In the genomic region with DNA sequence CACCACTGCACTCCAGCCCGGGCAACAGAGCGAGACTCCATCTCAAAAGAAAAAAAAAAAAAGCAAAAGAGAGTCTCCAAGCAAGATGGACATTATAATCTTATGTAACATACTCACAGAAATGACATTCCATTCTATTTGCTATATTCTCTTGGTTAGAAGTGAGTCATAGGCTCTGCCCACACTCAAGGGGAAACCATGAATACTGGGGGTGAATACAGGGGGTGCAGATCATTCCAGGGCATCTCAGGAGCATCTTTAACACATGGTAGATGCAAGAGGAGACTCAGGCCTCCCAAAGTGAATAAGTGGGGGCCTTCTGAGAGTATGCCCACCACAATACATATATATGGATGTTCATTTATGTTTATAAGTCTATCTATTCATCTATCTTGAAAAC, we compare ENCODE assay signal across 19 cellular contexts. TPM values are rescaled to one million over a fixed set of nuclear protein-coding genes. Genes with fewer than 3 reads are reported as not detected.
A peak's percentile ranks its signal among the peaks of the same experiment; 100 is the strongest.
DNase-seq lines count a peak whose midpoint lies in the region; ATAC-seq and TF ChIP-seq lines count a peak whose summit lies in the region.
"Had no signal": no experiment of that assay in that cellular context is flagged by ENCODE, and none has a peak within 500 bp of the region (broad histone marks: within the 10 kb centered on the region; RNA-seq: fewer than 3 reads in every experiment).

No MANE protein-coding gene starts in this region.

- H3K9me3 Mint-ChIP-seq in activated CD4-positive, alpha-beta memory T cell treated with anti-CD3 and anti-CD28 coated beads for 36 hours = no peaks in the 10 kb centered on the region
- H3K9me3 Mint-ChIP-seq: activated CD4-positive, alpha-beta T cell treated with anti-CD3 and anti-CD28 coated beads, Interleukin-2, amount 10 ng/mL, durations not matched to agents 7 days and 5 days; activated T-cell treated with anti-CD3 and anti-CD28 coated beads, Interleukin-2, amount 50 U/mL, for 4 hours had no signal

- H3K79me1 ChIP-seq in IMR-90 (ENCODE audit: low read depth in 1 of 2, low read length in 2 of 2) = no peaks in the 10 kb centered on the region

- POLR2A ChIA-PET in IMR-90 (lab: Charles Lee; ENCODE audit: unreplicated experiment) = no interaction called here
- POLR2A ChIA-PET in activated CD4-positive, alpha-beta memory T cell treated with anti-CD3 and anti-CD28 coated beads for 36 hours (lab: Charles Lee) = no interaction called here

- H2BK15ac ChIP-seq in IMR-90 (ENCODE audit: low read depth, low read length) = no peak overlapping the region

- H4K20me1 ChIP-seq in IMR-90 (ENCODE audit: insufficient read depth, low read length) = no peaks in the 10 kb centered on the region

- peak; percentile 75 for ATAC-seq in IMR-90 (ENCODE audit: low read depth)
- peak; percentile 63 for ATAC-seq in foreskin keratinocyte
- no peak for ATAC-seq in GM18519 (IDR thresholded peaks at IDR 0.05; ENCODE audit: low FRiP score, unreplicated experiment)
- no peak for ATAC-seq in upper lobe of right lung
- ATAC-seq: activated T-cell treated with anti-CD3 and anti-CD28 coated beads, Interleukin-2, amount 50 U/mL, for 4 hours; left colon had no signal

- no peak overlapping the region for H3K23ac ChIP-seq in IMR-90 (ENCODE audit: low read depth, low read length)

- H4K5ac ChIP-seq in IMR-90 (ENCODE audit: low read depth, low read length) = no peak overlapping the region

- intact Hi-C loops in IMR-90 (cut with micrococcal nuclease) = no loop called here
- intact Hi-C loops in activated CD4-positive, alpha-beta memory T cell treated with anti-CD3 and anti-CD28 coated beads for 36 hours (cut with micrococcal nuclease) = no loop called here
- intact Hi-C loops in upper lobe of right lung (cut with DNase I) = no loop called here

- no peak overlapping the region for H3K9ac ChIP-seq in IMR-90 (ENCODE audit: low read depth, low read length)
- H3K9ac ChIP-seq: KMS-11 had no signal

- in situ Hi-C loops in IMR-90 (cut with MboI; ENCODE audit: low sequenced_read_pairs) = no loop called here

- no peak overlapping the region for H4K91ac ChIP-seq in IMR-90 (ENCODE audit: insufficient read depth, low read depth, low read length)

- H4K8ac ChIP-seq in IMR-90 (ENCODE audit: low read depth in 2 of 2, low read length in 2 of 2) = no peak overlapping the region

- H3K27me3 Mint-ChIP-seq in activated CD4-positive, alpha-beta memory T cell treated with anti-CD3 and anti-CD28 coated beads for 36 hours = peaks cover 5% of the 10 kb centered on the region

- dilution Hi-C loops in IMR-90 (cut with HindIII; ENCODE audit: low sequenced_read_pairs, unreplicated experiment) = no loop called here

- no peak overlapping the region for H3K27ac Mint-ChIP-seq in activated CD4-positive, alpha-beta memory T cell treated with anti-CD3 and anti-CD28 coated beads for 36 hours
- H3K27ac Mint-ChIP-seq: activated CD4-positive, alpha-beta T cell treated with anti-CD3 and anti-CD28 coated beads, Interleukin-2, amount 10 ng/mL, durations not matched to agents 7 days and 5 days; stimulated activated naive CD8-positive, alpha-beta T cell treated with anti-CD3 and anti-CD28 coated beads, Interleukin-15, Interleukin-2, amounts not matched to agents 100 ng/mL and 50 ng/mL, for 24 hours had no signal

- no peak overlapping the region for H3K4me3 ChIP-seq in IMR-90 (ENCODE audit: insufficient read depth, low read depth, low read length)
- no peak overlapping the region for H3K4me3 ChIP-seq in upper lobe of right lung
- H3K4me3 ChIP-seq: SJSA1, uterus had no signal

- H2BK5ac ChIP-seq in IMR-90 (ENCODE audit: low read depth, low read length, poor library complexity, severe bottlenecking) = no peak overlapping the region

- H3K14ac ChIP-seq in IMR-90 (replicated peaks; ENCODE audit: low read depth, low read length) = no peak overlapping the region

- WGBS in IMR-90 (ENCODE audit: extremely low coverage in 2 of 2, insufficient read length in 1 of 2), 2 experiments = no CpG with 5 or more reads among the region's 2 CpGs

- no peak overlapping the region for H3K4me2 ChIP-seq in IMR-90 (ENCODE audit: low read depth, low read length)
- H3K4me2 ChIP-seq: KMS-11 had no signal

- no peak for TF ChIP-seq CTCF in IMR-90 (conservative IDR thresholded peaks at IDR 0.05; ENCODE audit: low read depth, low read length)
- TF ChIP-seq CTCF in foreskin keratinocyte (conservative IDR thresholded peaks at IDR 0.05) = no peak
- TF ChIP-seq CTCF in upper lobe of right lung (IDR thresholded peaks at IDR 0.05) = no peak

- H3K27me3 ChIP-seq in IMR-90 (ENCODE audit: control insufficient read depth, insufficient read depth, low read length) (no peaks in the 10 kb centered on the region), foreskin keratinocyte (no peaks in the 10 kb centered on the region), upper lobe of right lung (no peaks in the 10 kb centered on the region)
- H3K27me3 ChIP-seq: SJSA1, uterus had no signal

- no peak overlapping the region for H3K27ac ChIP-seq in IMR-90 (ENCODE audit: insufficient read depth, low read length)
- H3K27ac ChIP-seq in foreskin keratinocyte = no peak overlapping the region
- H3K27ac ChIP-seq in upper lobe of right lung = no peak overlapping the region
- H3K27ac ChIP-seq: KMS-11, SJSA1, uterus had no signal

- CTCF ChIA-PET in IMR-90 (lab: Yijun Ruan, JAX) = no interaction called here
- CTCF ChIA-PET in activated CD4-positive, alpha-beta memory T cell treated with anti-CD3 and anti-CD28 coated beads for 36 hours (lab: Charles Lee) = interaction anchor here (1.0 kb wide), 1 partner anchor 9 kb away, joined by 3 read pairs; no protein-coding TSS in a partner anchor

- no peaks in the 10 kb centered on the region for H3K36me3 ChIP-seq in IMR-90 (ENCODE audit: control insufficient read depth, insufficient read depth, low read length)
- no peaks in the 10 kb centered on the region for H3K36me3 ChIP-seq in upper lobe of right lung
- H3K36me3 ChIP-seq: SJSA1, uterus had no signal

- no peak for TF ChIP-seq RAD21 in IMR-90 (IDR thresholded peaks at IDR 0.05; ENCODE audit: low read length)

- BruUV-seq in IMR-90 (replicated peaks; lab: Mats Ljungman, UMichigan) = no TSS peak

- no peak for TF ChIP-seq POLR2A in IMR-90 (IDR thresholded peaks at IDR 0.05; ENCODE audit: low read depth, low read length)

- no peaks in the 10 kb centered on the region for H3K36me3 Mint-ChIP-seq in activated CD4-positive, alpha-beta memory T cell treated with anti-CD3 and anti-CD28 coated beads for 36 hours

- H3K4me1 ChIP-seq in IMR-90 (ENCODE audit: control insufficient read depth, insufficient read depth, low read length) = no peaks in the 10 kb centered on the region
- H3K4me1 ChIP-seq in foreskin keratinocyte = peaks cover 21% of the 10 kb centered on the region
- no peaks in the 10 kb centered on the region for H3K4me1 ChIP-seq in upper lobe of right lung

- H3K4me3 Mint-ChIP-seq in activated CD4-positive, alpha-beta memory T cell treated with anti-CD3 and anti-CD28 coated beads for 36 hours = no peak overlapping the region
- H3K4me3 Mint-ChIP-seq: activated CD4-positive, alpha-beta T cell treated with anti-CD3 and anti-CD28 coated beads, Interleukin-2, amount 10 ng/mL, durations not matched to agents 7 days and 5 days; activated T-cell treated with anti-CD3 and anti-CD28 coated beads, Interleukin-2, amount 50 U/mL, for 4 hours; stimulated activated naive CD8-positive, alpha-beta T cell treated with anti-CD3 and anti-CD28 coated beads, Interleukin-15, Interleukin-2, amounts not matched to agents 100 ng/mL and 50 ng/mL, for 24 hours had no signal

- no peak overlapping the region for H2BK20ac ChIP-seq in IMR-90 (ENCODE audit: low read depth, low read length)

- H3K9me3 ChIP-seq in IMR-90 (ENCODE audit: control insufficient read depth, insufficient read depth, low read length) = no peaks in the 10 kb centered on the region
- H3K9me3 ChIP-seq in upper lobe of right lung = no peaks in the 10 kb centered on the region
- H3K9me3 ChIP-seq: SJSA1, uterus had no signal

- DNase-seq in AG08396 (ENCODE audit: low spot score) = peak; percentile 64
- peak; percentile 79 for DNase-seq in IMR-90
- peak; percentile 80 for DNase-seq in amniotic epithelial cell (ENCODE audit: low read depth)
- DNase-seq in foreskin keratinocyte = peak; percentile 66 to 82
- no peak for DNase-seq in epidermal melanocyte (ENCODE audit: insufficient read length, low spot score)
- DNase-seq in activated CD4-positive, alpha-beta memory T cell treated with anti-CD3 and anti-CD28 coated beads for 36 hours = no peak
- no peak for DNase-seq in upper lobe of right lung
- DNase-seq: activated CD4-positive, alpha-beta T cell treated with anti-CD3 and anti-CD28 coated beads, Interleukin-2, amount 10 ng/mL, durations not matched to agents 7 days and 5 days; activated T-cell treated with anti-CD3 and anti-CD28 coated beads, Interleukin-2, amount 50 U/mL, for 4 hours; COR-L47; GDM1; left colon; NCI-H146; NCI-H446 treated with DMSO at 0.1 percent for 48 hours; uterus had no signal

- no peak overlapping the region for H3K4ac ChIP-seq in IMR-90 (ENCODE audit: low read depth, low read length)

- no peak overlapping the region for H2BK120ac ChIP-seq in IMR-90 (ENCODE audit: low read depth, low read length)

- H2AK9ac ChIP-seq in IMR-90 (replicated peaks; ENCODE audit: low read depth, low read length, poor library complexity) = no peak overlapping the region

- H2AK5ac ChIP-seq in IMR-90 (ENCODE audit: low read depth, low read length) = no peak overlapping the region

- H3K18ac ChIP-seq in IMR-90 (ENCODE audit: low read depth, low read length) = no peak overlapping the region

- H3K56ac ChIP-seq in IMR-90 (ENCODE audit: extremely low read depth, insufficient read depth, low read length) = no peak overlapping the region

- no peaks in the 10 kb centered on the region for H3K9me1 ChIP-seq in IMR-90 (ENCODE audit: insufficient read depth, low read length)

- H2AFZ ChIP-seq in IMR-90 (replicated peaks; ENCODE audit: low read length, poor library complexity) = no peak overlapping the region

- H3K4me1 Mint-ChIP-seq in activated CD4-positive, alpha-beta memory T cell treated with anti-CD3 and anti-CD28 coated beads for 36 hours (ENCODE audit: low read depth) = peaks cover 19% of the 10 kb centered on the region

TF ChIP-seq in IMR-90, 13 proteins besides CTCF, POLR2A, EP300 and RAD21 (continues in another document):
- TF ChIP-seq, protein P1, sequence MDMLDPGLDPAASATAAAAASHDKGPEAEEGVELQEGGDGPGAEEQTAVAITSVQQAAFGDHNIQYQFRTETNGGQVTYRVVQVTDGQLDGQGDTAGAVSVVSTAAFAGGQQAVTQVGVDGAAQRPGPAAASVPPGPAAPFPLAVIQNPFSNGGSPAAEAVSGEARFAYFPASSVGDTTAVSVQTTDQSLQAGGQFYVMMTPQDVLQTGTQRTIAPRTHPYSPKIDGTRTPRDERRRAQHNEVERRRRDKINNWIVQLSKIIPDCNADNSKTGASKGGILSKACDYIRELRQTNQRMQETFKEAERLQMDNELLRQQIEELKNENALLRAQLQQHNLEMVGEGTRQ (IDR thresholded peaks at IDR 0.05; ENCODE audit: low read depth, low read length) = no peak

RNA-seq across cellular contexts. Expression of gene RANBP9, which starts 18.3 kb away (rescaled TPM):
- 17.7 and 23.3 TPM in 2 replicates for total RNA-seq in IMR-90 (2012; rRNA removed)
- polyA plus RNA-seq in IMR-90 (2012; rRNA removed) = 22.1 and 27.8 TPM in 2 replicates
- 4.6 and 5.4 TPM in 2 replicates for polyA plus RNA-seq in IMR-90 (2012; cell fraction: cytosol; rRNA removed)
- polyA plus RNA-seq in IMR-90 (2012; cell fraction: nucleus; rRNA removed; ENCODE audit: low replicate concordance) = 3.0 and 31.7 TPM in 2 replicates
- total RNA-seq in foreskin keratinocyte = 27.8 and 29.0 TPM in 2 replicates
- polyA plus RNA-seq in foreskin keratinocyte = 14.4 and 15.2 TPM in 2 replicates
- 10 to 100 TPM; 63.7 to 66.2 TPM for total RNA-seq in activated CD4-positive, alpha-beta memory T cell treated with anti-CD3 and anti-CD28 coated beads for 36 hours
- 38.5 TPM for total RNA-seq in upper lobe of right lung

Comparison
In these comparisons a context has a peak if more than half of its experiments do, and no peak if none do; other contexts are left out.
1. DNase-seq: peak in AG08396 (single experiment), IMR-90 (single experiment), amniotic epithelial cell (single experiment) and foreskin keratinocyte (2 of 2); none in epidermal melanocyte (single experiment), activated CD4-positive, alpha-beta memory T cell treated with anti-CD3 and anti-CD28 coated beads for 36 hours (single experiment) and upper lobe of right lung (single experiment).
2. ATAC-seq: peak in IMR-90 (single experiment) and foreskin keratinocyte (single experiment); none in GM18519 (single experiment) and upper lobe of right lung (single experiment).